In genomic region chr1:88488277-88488676, GRCh38 we compare ENCODE assay signal across 1 cellular context.
A peak's percentile ranks its signal among the peaks of the same experiment; 100 is the strongest.
TF ChIP-seq lines count a peak whose summit lies in the region.

No MANE protein-coding gene starts in this region.

TF ChIP-seq in HEK293, 187 proteins besides CTCF, POLR2A, EP300 and RAD21 (continued from another document and continues in another):
- TF ChIP-seq MZF1 (tag by site-specific recombination; IDR thresholded peaks at IDR 0.05; ENCODE audit: borderline replicate concordance), result no peak
- TF ChIP-seq ZNF48 (tag by site-specific recombination; IDR thresholded peaks at IDR 0.05), result no peak
- TF ChIP-seq PRDM4 (tag by site-specific recombination; IDR thresholded peaks at IDR 0.05), result no peak
- no peak for TF ChIP-seq ZNF266 (tag by site-specific recombination; IDR thresholded peaks at IDR 0.05; ENCODE audit: low read depth)
- peak; percentile 68; the same call in 1 of the 2 replicates for TF ChIP-seq ZNF791 (tag by site-specific recombination; IDR thresholded peaks at IDR 0.05)
- TF ChIP-seq ZNF629 (tag by site-specific recombination; IDR thresholded peaks at IDR 0.05), result peak; percentile 32; the same call in 1 of the 2 replicates
- no peak for TF ChIP-seq ZBTB20 (tag by site-specific recombination; IDR thresholded peaks at IDR 0.05)
- no peak for TF ChIP-seq ZBTB26 (tag by site-specific recombination; optimal IDR thresholded peaks at IDR 0.05)
- no peak for TF ChIP-seq ZNF10 (tag by site-specific recombination; IDR thresholded peaks at IDR 0.05)
- no peak for TF ChIP-seq ZNF133 (tag by site-specific recombination; IDR thresholded peaks at IDR 0.05)
- no peak for TF ChIP-seq PRDM10 (tag by site-specific recombination; IDR thresholded peaks at IDR 0.05)
- TF ChIP-seq ZNF155 (tag by site-specific recombination; IDR thresholded peaks at IDR 0.05), result no peak
- no peak for TF ChIP-seq KLF9 (tag by site-specific recombination; IDR thresholded peaks at IDR 0.05; ENCODE audit: low read depth)
- TF ChIP-seq ZSCAN18 (tag by site-specific recombination; IDR thresholded peaks at IDR 0.05), result no peak
- no peak for TF ChIP-seq ZSCAN4 (tag by site-specific recombination; IDR thresholded peaks at IDR 0.05)
- TF ChIP-seq ZNF311 (tag by site-specific recombination; IDR thresholded peaks at IDR 0.05; ENCODE audit: borderline replicate concordance), result no peak
- TF ChIP-seq ZNF600 (tag by site-specific recombination; IDR thresholded peaks at IDR 0.05), result peak; percentile 25; the same call in 1 of the 2 replicates
- no peak for TF ChIP-seq GLIS2 (tag by site-specific recombination; IDR thresholded peaks at IDR 0.05)
- TF ChIP-seq ZNF175 (tag by site-specific recombination; IDR thresholded peaks at IDR 0.05), result no peak
- TF ChIP-seq ZNF114 (tag by site-specific recombination; IDR thresholded peaks at IDR 0.05), result no peak
- no peak for TF ChIP-seq ZNF701 (tag by site-specific recombination; IDR thresholded peaks at IDR 0.05)
- no peak for TF ChIP-seq ZNF677 (tag by site-specific recombination; IDR thresholded peaks at IDR 0.05)
- TF ChIP-seq ZNF837 (tag by site-specific recombination; IDR thresholded peaks at IDR 0.05), result no peak
- no peak for TF ChIP-seq ZNF623 (tag by site-specific recombination; IDR thresholded peaks at IDR 0.05)
- TF ChIP-seq TCF7L2 (IDR thresholded peaks at IDR 0.05; ENCODE audit: borderline replicate concordance, low read depth, low read length), result no peak
- no peak for TF ChIP-seq ZNF132 (tag by site-specific recombination; IDR thresholded peaks at IDR 0.05; ENCODE audit: borderline replicate concordance)
- TF ChIP-seq BCL11A (tag by site-specific recombination; IDR thresholded peaks at IDR 0.05; ENCODE audit: low read depth), result no peak
- TF ChIP-seq ZNF398 (tag by site-specific recombination; IDR thresholded peaks at IDR 0.05), result peak; percentile 27; the same call in 1 of the 2 replicates
- no peak for TF ChIP-seq ZNF404 (tag by site-specific recombination; IDR thresholded peaks at IDR 0.05)
- TF ChIP-seq ATF2 (tag by site-specific recombination; IDR thresholded peaks at IDR 0.05; ENCODE audit: low read depth), result no peak
- 0 out of 2 replicates have a peak, but pooled peaks have one; percentile 41 for TF ChIP-seq KLF10 (tag by site-specific recombination; IDR thresholded peaks at IDR 0.05)
- TF ChIP-seq ZSCAN5A (tag by site-specific recombination; IDR thresholded peaks at IDR 0.05), result no peak
- TF ChIP-seq INSM2 (tag by site-specific recombination; IDR thresholded peaks at IDR 0.05), result no peak
- no peak for TF ChIP-seq SETDB1 (IDR thresholded peaks at IDR 0.05; ENCODE audit: insufficient read length, low read length)
- TF ChIP-seq ZNF146 (tag by site-specific recombination; IDR thresholded peaks at IDR 0.05), result no peak
- no peak for TF ChIP-seq ZNF274 (IDR thresholded peaks at IDR 0.05; ENCODE audit: low read length)
- TF ChIP-seq ZNF274 (tag by site-specific recombination; IDR thresholded peaks at IDR 0.05; ENCODE audit: borderline replicate concordance), result no peak
- TF ChIP-seq ZSCAN23 (tag by site-specific recombination; IDR thresholded peaks at IDR 0.05), result no peak
- TF ChIP-seq ZNF785 (tag by site-specific recombination; IDR thresholded peaks at IDR 0.05), result no peak
- no peak for TF ChIP-seq GLI4 (tag by site-specific recombination; IDR thresholded peaks at IDR 0.05)
- no peak for TF ChIP-seq ZBTB48 (tag by site-specific recombination; IDR thresholded peaks at IDR 0.05)
- TF ChIP-seq ZNF571 (tag by site-specific recombination; IDR thresholded peaks at IDR 0.05), result no peak
- no peak for TF ChIP-seq ZNF26 (tag by site-specific recombination; IDR thresholded peaks at IDR 0.05)
- no peak for TF ChIP-seq ZNF341 (tag by site-specific recombination; IDR thresholded peaks at IDR 0.05; ENCODE audit: low read depth)
- no peak for TF ChIP-seq SALL2 (tag by site-specific recombination; IDR thresholded peaks at IDR 0.05; ENCODE audit: borderline replicate concordance)
- no peak for TF ChIP-seq PRDM1 (tag by site-specific recombination; IDR thresholded peaks at IDR 0.05)
- TF ChIP-seq ZNF366 (tag by site-specific recombination; conservative IDR thresholded peaks at IDR 0.05), result peak; percentile 21; the same call in 1 of the 2 replicates
- TF ChIP-seq ZNF548 (tag by site-specific recombination; IDR thresholded peaks at IDR 0.05), result peak; percentile 48; the same call in 1 of the 2 replicates
- no peak for TF ChIP-seq IKZF3 (tag by site-specific recombination; IDR thresholded peaks at IDR 0.05)
- TF ChIP-seq ZNF157 (tag by site-specific recombination; IDR thresholded peaks at IDR 0.05), result no peak
- TF ChIP-seq ZNF19 (tag by site-specific recombination; IDR thresholded peaks at IDR 0.05; ENCODE audit: low read depth), result no peak
